In the genomic region with DNA sequence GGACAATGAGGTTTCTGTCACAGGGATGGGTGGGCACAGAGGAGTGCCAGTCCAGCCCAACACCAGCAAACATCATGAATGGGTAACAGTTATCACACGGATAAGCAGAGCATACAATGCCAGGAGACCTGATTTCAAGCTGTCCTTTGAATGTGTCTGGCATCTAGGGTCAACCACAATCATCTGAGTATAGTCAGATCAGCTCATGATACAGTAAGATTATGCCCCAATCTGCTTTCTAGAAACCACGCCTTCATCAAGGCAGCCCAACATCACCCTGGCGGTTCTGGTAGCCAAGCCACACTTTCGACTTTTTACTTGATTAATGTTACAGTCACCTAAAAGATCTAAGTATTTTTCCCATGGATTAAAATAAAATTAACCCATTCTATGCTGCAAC, we compare ENCODE assay signal across 13 cellular contexts. TPM values are rescaled to one million over a fixed set of nuclear protein-coding genes. Genes with fewer than 3 reads are reported as not detected.
DNase-seq lines count a peak whose midpoint lies in the region; ATAC-seq lines count a peak whose summit lies in the region.
"Had no signal": no experiment of that assay in that cellular context is flagged by ENCODE, and none has a peak within 500 bp of the region (broad histone marks: within the 10 kb centered on the region; RNA-seq: fewer than 3 reads in every experiment).

No MANE protein-coding gene starts in this region.

- H3K27me3 Mint-ChIP-seq in stimulated activated naive CD8-positive, alpha-beta T cell treated with anti-CD3 and anti-CD28 coated beads, Interleukin-15, amount 100 ng/mL, for 72 hours, result peaks cover 27% of the 10 kb centered on the region
- no peaks in the 10 kb centered on the region for H3K27me3 Mint-ChIP-seq in activated T-helper 17 cell treated with anti-CD3 and anti-CD28 coated beads, Interleukin-2, amount 50 U/mL, for 72 hours

- peak; percentile 80 for ATAC-seq in stimulated activated naive CD8-positive, alpha-beta T cell treated with anti-CD3 and anti-CD28 coated beads, Interleukin-15, amount 100 ng/mL, for 72 hours
- no peak for ATAC-seq in stimulated activated naive CD8-positive, alpha-beta T cell treated with anti-CD3 and anti-CD28 coated beads, Interleukin-15, Interleukin-2, amounts not matched to agents 100 U/mL and 50 U/mL, for 24 hours
- peak; percentile 54 for ATAC-seq in activated T-helper 17 cell treated with anti-CD3 and anti-CD28 coated beads, Interleukin-2, amount 50 U/mL, for 72 hours (replicated peaks)
- ATAC-seq: A549; CD8-positive, alpha-beta T cell had no signal

- DNase-seq in stimulated activated naive CD8-positive, alpha-beta T cell treated with anti-CD3 and anti-CD28 coated beads, Interleukin-15, amount 100 ng/mL, for 72 hours, result no peak
- DNase-seq in stimulated activated naive CD8-positive, alpha-beta T cell treated with anti-CD3 and anti-CD28 coated beads, Interleukin-15, Interleukin-2, amounts not matched to agents 100 U/mL and 50 U/mL, for 24 hours, result no peak
- DNase-seq in pons (ENCODE audit: low spot score) (peak; percentile 49), NCI-H146 treated with DMSO at 0.1 percent for 48 hours (lab: John Stamatoyannopoulos, UW; ENCODE audit: unreplicated experiment) (no peak), HAP-1 (ENCODE audit: low spot score in 2 of 2) (no peak), posterior cingulate gyrus (no peak)
- DNase-seq: COR-L47, HCEC 1CT, HFFc6 had no signal

- no peak overlapping the region for H3K27ac Mint-ChIP-seq in stimulated activated naive CD8-positive, alpha-beta T cell treated with anti-CD3 and anti-CD28 coated beads, Interleukin-15, amount 100 ng/mL, for 72 hours
- no peak overlapping the region for H3K27ac Mint-ChIP-seq in activated T-helper 17 cell treated with anti-CD3 and anti-CD28 coated beads, Interleukin-2, amount 50 U/mL, for 72 hours
- H3K27ac Mint-ChIP-seq: CD14-positive monocyte; CD8-positive, alpha-beta T cell; HFFc6 had no signal

- intact Hi-C loops in posterior cingulate gyrus (cut with DNase I), result no loop called here

- peaks cover 14% of the 10 kb centered on the region for H3K4me1 ChIP-seq in HAP-1

- no peak overlapping the region for H3K4me3 ChIP-seq in HAP-1
- H3K4me3 ChIP-seq: A549 had no signal

- H3K36me3 Mint-ChIP-seq in activated T-helper 17 cell treated with anti-CD3 and anti-CD28 coated beads, Interleukin-2, amount 50 U/mL, for 72 hours (ENCODE audit: low read depth), result no peaks in the 10 kb centered on the region
- H3K36me3 Mint-ChIP-seq: CD14-positive monocyte; CD8-positive, alpha-beta T cell had no signal

- H3K36me3 ChIP-seq in HAP-1 (replicated peaks), result no peaks in the 10 kb centered on the region

- H3K27me3 ChIP-seq in HAP-1 (ENCODE audit: low read depth), result no peaks in the 10 kb centered on the region

- no peaks in the 10 kb centered on the region for H3K4me1 Mint-ChIP-seq in stimulated activated naive CD8-positive, alpha-beta T cell treated with anti-CD3 and anti-CD28 coated beads, Interleukin-15, amount 100 ng/mL, for 72 hours
- peaks cover 5% of the 10 kb centered on the region for H3K4me1 Mint-ChIP-seq in activated T-helper 17 cell treated with anti-CD3 and anti-CD28 coated beads, Interleukin-2, amount 50 U/mL, for 72 hours
- H3K4me1 Mint-ChIP-seq: CD14-positive monocyte had no signal

- H3K4me3 Mint-ChIP-seq in stimulated activated naive CD8-positive, alpha-beta T cell treated with anti-CD3 and anti-CD28 coated beads, Interleukin-15, amount 100 ng/mL, for 72 hours, result no peak overlapping the region
- no peak overlapping the region for H3K4me3 Mint-ChIP-seq in activated T-helper 17 cell treated with anti-CD3 and anti-CD28 coated beads, Interleukin-2, amount 50 U/mL, for 72 hours
- H3K4me3 Mint-ChIP-seq: CD14-positive monocyte; CD8-positive, alpha-beta T cell; HFFc6 had no signal

- in situ Hi-C loops in HAP-1 (cut with MboI; ENCODE audit: low sequenced_read_pairs), result no loop called here

- no peaks in the 10 kb centered on the region for H3K9me3 ChIP-seq in HAP-1
- H3K9me3 ChIP-seq: A549 had no signal

- no peaks in the 10 kb centered on the region for H3K9me3 Mint-ChIP-seq in stimulated activated naive CD8-positive, alpha-beta T cell treated with anti-CD3 and anti-CD28 coated beads, Interleukin-15, amount 100 ng/mL, for 72 hours
- H3K9me3 Mint-ChIP-seq in activated T-helper 17 cell treated with anti-CD3 and anti-CD28 coated beads, Interleukin-2, amount 50 U/mL, for 72 hours, result no peaks in the 10 kb centered on the region
- H3K9me3 Mint-ChIP-seq: CD8-positive, alpha-beta T cell; HFFc6 had no signal

RNA-seq across cellular contexts. Expression of a gene that starts 10.5 kb away (rescaled TPM):
- total RNA-seq in activated T-helper 17 cell treated with anti-CD3 and anti-CD28 coated beads, Interleukin-2, amount 50 U/mL, for 72 hours, result 1 to 10 TPM; 2.4 to 3.9 TPM
